ENCODE assay signal across 9 cellular contexts in genomic region chr12:38664661-38665269, GRCh38.
A peak's percentile ranks its signal among the peaks of the same experiment; 100 is the strongest.
DNase-seq lines count a peak whose midpoint lies in the region; ATAC-seq and TF ChIP-seq lines count a peak whose summit lies in the region.
"Had no signal": no experiment of that assay in that cellular context is flagged by ENCODE, and none has a peak within 500 bp of the region (broad histone marks: within the 10 kb centered on the region; RNA-seq: fewer than 3 reads in every experiment).

No MANE protein-coding gene starts in this region.

- no peak overlapping the region for H3K9ac ChIP-seq in NT2/D1 (ENCODE audit: insufficient read length, low read depth)

- no peaks in the 10 kb centered on the region for H3K4me1 ChIP-seq in HAP-1
- no peaks in the 10 kb centered on the region for H3K4me1 ChIP-seq in NT2/D1 (ENCODE audit: insufficient read depth, insufficient read length)
- H3K4me1 ChIP-seq in gastroesophageal sphincter = no peaks in the 10 kb centered on the region
- no peaks in the 10 kb centered on the region for H3K4me1 ChIP-seq in gastrocnemius medialis

- intact Hi-C loops in gastrocnemius medialis (cut with DNase I; ENCODE audit: low total_unique reads) (no loop called here), sciatic nerve (cut with DNase I) (no loop called here)

- TF ChIP-seq CTCF in GM12875 (IDR thresholded peaks at IDR 0.05; ENCODE audit: borderline replicate concordance, insufficient read depth, low read depth, low read length) = peak; percentile 42; the same call in 1 of the 2 replicates
- peak in 3 of 4 experiments; percentile 9 to 29 (median 9) for TF ChIP-seq CTCF in gastroesophageal sphincter (IDR thresholded peaks at IDR 0.05)
- TF ChIP-seq CTCF in gastrocnemius medialis (IDR thresholded peaks at IDR 0.05 in 4 of 5, conservative IDR thresholded peaks at IDR 0.05 in 1 of 5) = peak in 1 of 5 experiments; percentile 17

- H3K27me3 ChIP-seq in HAP-1 (ENCODE audit: low read depth) (no peaks in the 10 kb centered on the region), NT2/D1 (ENCODE audit: insufficient read depth, insufficient read length) (no peaks in the 10 kb centered on the region), gastroesophageal sphincter (no peaks in the 10 kb centered on the region), gastrocnemius medialis (no peaks in the 10 kb centered on the region)

- in situ Hi-C loops in HAP-1 (cut with MboI; ENCODE audit: low sequenced_read_pairs) (no loop called here), gastrocnemius medialis (cut with MboI; ENCODE audit: low sequenced_read_pairs in 4 of 4) (no loop called here)

- H3K27ac ChIP-seq in gastroesophageal sphincter (no peak overlapping the region), gastrocnemius medialis (no peak overlapping the region)

- no peaks in the 10 kb centered on the region for H3K36me3 ChIP-seq in HAP-1 (replicated peaks)
- no peaks in the 10 kb centered on the region for H3K36me3 ChIP-seq in NT2/D1 (ENCODE audit: insufficient read depth, insufficient read length, low read length)
- H3K36me3 ChIP-seq in gastroesophageal sphincter = peaks cover 0 to 22% of the 10 kb centered on the region in 2 donors
- H3K36me3 ChIP-seq in gastrocnemius medialis = no peaks in the 10 kb centered on the region

- no peak overlapping the region for H3K4me3 ChIP-seq in GM12875 (ENCODE audit: low read depth, low read length)
- no peak overlapping the region for H3K4me3 ChIP-seq in HAP-1
- H3K4me3 ChIP-seq in NT2/D1 (ENCODE audit: insufficient read length, low read depth) = no peak overlapping the region
- no peak overlapping the region for H3K4me3 ChIP-seq in gastroesophageal sphincter
- no peak overlapping the region for H3K4me3 ChIP-seq in gastrocnemius medialis
- H3K4me3 ChIP-seq: lung had no signal

- ATAC-seq in gastroesophageal sphincter = no peak
- no peak for ATAC-seq in HG03095 (IDR thresholded peaks at IDR 0.05; ENCODE audit: unreplicated experiment)
- no peak for ATAC-seq in gastrocnemius medialis
- ATAC-seq in HG03039 (IDR thresholded peaks at IDR 0.05; ENCODE audit: unreplicated experiment) = no peak
- no peak for ATAC-seq in sciatic nerve

- DNase-seq in HAP-1 (ENCODE audit: low spot score in 2 of 2) (peak; percentile 29 to 47), NT2/D1 (ENCODE audit: low read depth, low spot score) (peak; percentile 36), gastrocnemius medialis (no peak), sciatic nerve (ENCODE audit: low spot score) (no peak)

- TF ChIP-seq POLR2A in gastroesophageal sphincter (IDR thresholded peaks at IDR 0.05) = no peak
- TF ChIP-seq POLR2A in gastrocnemius medialis (IDR thresholded peaks at IDR 0.05) = no peak

- TF ChIP-seq EP300 in gastroesophageal sphincter (IDR thresholded peaks at IDR 0.05) = no peak

- H3K9me3 ChIP-seq in HAP-1 (no peaks in the 10 kb centered on the region), NT2/D1 (ENCODE audit: insufficient read depth, low read length) (peaks cover 6% of the 10 kb centered on the region; the same call in 1 of the 2 replicates), gastroesophageal sphincter (peaks cover 0 to 16% (median 0%) of the 10 kb centered on the region in 3 donors), gastrocnemius medialis (no peaks in the 10 kb centered on the region)

Comparison
In these comparisons a context has a peak if more than half of its experiments do, and no peak if none do; other contexts are left out.
1. DNase-seq: peak in HAP-1 (2 of 2) and NT2/D1 (single experiment); none in gastrocnemius medialis (0 of 2) and sciatic nerve (single experiment).